Comparison of ENCODE assay signal across 8 cellular contexts in the genomic region with DNA sequence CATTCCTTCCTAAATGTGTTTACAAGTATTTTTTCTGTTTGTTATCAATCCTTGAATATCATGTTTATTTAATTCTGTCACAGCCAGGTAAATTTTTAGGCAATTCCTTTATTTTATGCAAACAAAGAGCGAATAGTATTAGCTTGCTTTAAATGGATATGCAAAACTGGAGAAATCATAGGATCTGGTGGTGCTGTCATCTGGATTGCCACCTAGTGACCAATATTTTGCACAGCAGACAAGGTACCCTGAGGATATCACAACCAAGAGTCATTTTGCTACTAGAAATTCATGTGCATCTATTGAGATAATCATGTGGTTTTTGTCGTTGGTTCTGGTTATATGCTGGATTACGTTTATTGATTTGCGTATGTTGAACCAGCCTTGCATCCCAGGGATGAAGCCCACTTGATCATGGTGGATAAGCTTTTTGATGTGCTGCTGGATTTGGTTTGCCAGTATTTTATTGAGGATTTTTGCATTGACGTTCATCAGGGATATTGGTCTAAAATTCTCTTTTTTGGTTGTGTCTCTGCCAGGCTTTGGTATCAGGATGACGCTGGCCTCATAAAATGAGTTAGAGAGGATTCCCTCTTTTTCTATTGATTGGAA. TPM values are rescaled to one million over a fixed set of nuclear protein-coding genes. Genes with fewer than 3 reads are reported as not detected.
DNase-seq lines count a peak whose midpoint lies in the region; ATAC-seq, FAIRE-seq and TF ChIP-seq lines count a peak whose summit lies in the region.
"Not testable (repeated sequence)": the region's sequence is repeated elsewhere in the genome, so short reads cannot be mapped to it uniquely, and the experiment has no call there.

No MANE protein-coding gene starts in this region.

- WGBS in body of pancreas, 2 donors: 78 to 80% methylated on average over 6 of the region's 6 CpGs
- WGBS in HepG2 (ENCODE audit: low lambda C conversion rate): 17% methylated on average over 6 of the region's 6 CpGs

- POLR2A ChIA-PET in HepG2 (lab: Yijun Ruan, JAX): not testable (repeated sequence)

- H3K4me1 ChIP-seq in body of pancreas; HepG2 (ENCODE audit: insufficient read depth, low read length); tibial artery: not testable (repeated sequence)

- not testable (repeated sequence) for H3K4me2 ChIP-seq in HepG2 (ENCODE audit: low read depth, low read length)

- in situ Hi-C loops in HepG2 (cut with HindIII; ENCODE audit: extremely low pct_ligation_motif_present, low pct_unique_long_range_greater_than_20kb): loop anchor here (5.0 kb wide), 1 partner anchor 73 kb away; no protein-coding TSS in a partner anchor

- intact Hi-C loops in body of pancreas (cut with DNase I); tibial artery (cut with DNase I; ENCODE audit: low total_unique reads): not testable (repeated sequence)
- intact Hi-C loops in HepG2 (cut with micrococcal nuclease; ENCODE audit: unreplicated experiment): loop anchor here (2.0 kb wide), 1 partner anchor 71 kb away; no protein-coding TSS in a partner anchor

- BruUV-seq in HepG2 (replicated peaks; lab: Mats Ljungman, UMichigan): not testable (repeated sequence)

- H2AFZ ChIP-seq in HepG2 (ENCODE audit: low read length): not testable (repeated sequence)

- TF ChIP-seq CTCF in body of pancreas (IDR thresholded peaks at IDR 0.05): peak in 6 of 7 experiments; percentile 12 to 41 (median 30)
- TF ChIP-seq CTCF in HepG2 (CRISPR knock-in tag; IDR thresholded peaks at IDR 0.05): peak; percentile 54
- TF ChIP-seq CTCF in tibial artery (IDR thresholded peaks at IDR 0.05): peak; percentile 58 to 72

- H4K20me1 ChIP-seq in HepG2 (ENCODE audit: insufficient read depth, low read length): not testable (repeated sequence)

- not testable (repeated sequence) for TF ChIP-seq EP300 in HepG2 (IDR thresholded peaks at IDR 0.05; ENCODE audit: low read depth in 2 of 2, low read length in 2 of 2); HepG2 (CRISPR knock-in tag; IDR thresholded peaks at IDR 0.05; ENCODE audit: borderline replicate concordance)

- H3K27ac ChIP-seq in body of pancreas; HepG2 (ENCODE audit: extremely low read length, insufficient read depth, low read length); tibial artery: not testable (repeated sequence)

- TF ChIP-seq RAD21 in HepG2 (CRISPR knock-in tag; IDR thresholded peaks at IDR 0.05): not testable (repeated sequence)

- not testable (repeated sequence) for H3K4me3 ChIP-seq in body of pancreas; HepG2 (replicated peaks in 1 of 3; ENCODE audit: insufficient read depth in 1 of 3, low read depth in 2 of 3, low read length in 3 of 3); tibial artery

- not testable (repeated sequence) for H3K9ac ChIP-seq in HepG2 (ENCODE audit: insufficient read depth, low read depth, low read length)

- not testable (repeated sequence) for TF ChIP-seq POLR2A in body of pancreas (IDR thresholded peaks at IDR 0.05); HepG2 (IDR thresholded peaks at IDR 0.05; ENCODE audit: insufficient read depth in 1 of 2, low read depth in 2 of 2, low read length in 2 of 2)

- not testable (repeated sequence) for FAIRE-seq in HepG2 (lab: Jason Lieb, UNC)

- CTCF ChIA-PET in HepG2 (lab: Yijun Ruan, JAX; ENCODE audit: low intra/inter-chr PET ratio, low total read pairs): interaction anchor here (1.0 to 1.9 kb wide), 2 partner anchors 72 to 363 kb away, joined by 3 to 7 read pairs; no protein-coding TSS in a partner anchor

- H3K9me3 ChIP-seq in body of pancreas: not testable (repeated sequence)
- peaks cover 11% of the 10 kb centered on the region for H3K9me3 ChIP-seq in HepG2 (ENCODE audit: low read length)
- H3K9me3 ChIP-seq in tibial artery: peaks cover 4 to 14% (median 14%) of the 10 kb centered on the region in 3 donors

- H3K79me2 ChIP-seq in HepG2 (ENCODE audit: insufficient read depth, low read length): not testable (repeated sequence)

- ATAC-seq in body of pancreas: not testable (repeated sequence)
- peak; percentile 77 for ATAC-seq in HepG2

- DNase-seq in COLO829 (ENCODE audit: low spot score): peak; percentile 59
- peak; percentile 26 for DNase-seq in H4 (ENCODE audit: low spot score)
- peak; percentile 33 for DNase-seq in M059J (ENCODE audit: low read depth)
- peak; percentile 57 for DNase-seq in RKO (ENCODE audit: low spot score)
- DNase-seq in body of pancreas, tibial artery: not testable (repeated sequence)
- peak; percentile 73 for DNase-seq in fibroblast of peridontal ligament (ENCODE audit: extremely low read depth)
- DNase-seq in HepG2 (ENCODE audit: low spot score): peak; percentile 16

- H3K27me3 ChIP-seq in body of pancreas; HepG2 (ENCODE audit: control insufficient read depth in 1 of 2, insufficient read depth in 2 of 2, low read length in 2 of 2); tibial artery: not testable (repeated sequence)

- H3K36me3 ChIP-seq in body of pancreas (replicated peaks in 1 of 2; ENCODE audit: insufficient read depth in 1 of 2, low read depth in 2 of 2); HepG2 (replicated peaks in 1 of 2; ENCODE audit: control insufficient read depth in 1 of 2, insufficient read depth in 2 of 2, low read length in 2 of 2); tibial artery: not testable (repeated sequence)

TF ChIP-seq in HepG2, 621 proteins besides CTCF, POLR2A, EP300 and RAD21:
- TF ChIP-seq STAG1 (CRISPR knock-in tag; IDR thresholded peaks at IDR 0.05) (peak; percentile 39), SMC3 (IDR thresholded peaks at IDR 0.05; ENCODE audit: low read length) (peak; percentile 33)

RNA-seq across cellular contexts. Expression of gene HECTD2, which starts 40.1 kb away (rescaled TPM):
- 5.0 and 5.7 TPM in 2 replicates for total RNA-seq in H4 (2014; rRNA removed; shearing (Covaris generic))
- 4.6 and 8.1 TPM in 2 replicates for total RNA-seq in M059J (2014; rRNA removed; shearing (Covaris generic))
- total RNA-seq in body of pancreas (10 to 100 TPM; 10.2 to 13.0 TPM), HepG2 (2016; rRNA removed; fragmentation: Illumina TruSeq; extraction: Trizol) (5.1 and 5.2 TPM in 2 replicates)
- total RNA-seq in HepG2 (2016; cell fraction: cytosol; rRNA removed; fragmentation: Illumina TruSeq; extraction: Trizol; ENCODE audit: low read depth): 10.2 and 11.5 TPM in 2 replicates
- 4.1 and 4.2 TPM in 2 replicates for total RNA-seq in HepG2 (2016; cell fraction: insoluble cytoplasmic fraction; rRNA removed; fragmentation: Illumina TruSeq; extraction: Trizol)
- total RNA-seq in HepG2 (2016; cell fraction: membrane; rRNA removed; fragmentation: Illumina TruSeq; extraction: Trizol): 3.0 and 3.5 TPM in 2 replicates
- 12.0 and 12.8 TPM in 2 replicates for total RNA-seq in HepG2 (2016; cell fraction: nucleus; rRNA removed; fragmentation: Illumina TruSeq; extraction: Trizol)
- 3.2 and 3.3 TPM in 2 replicates for polyA plus RNA-seq in HepG2 (2011; rRNA removed)
- 0.68 and 0.85 TPM in 2 replicates for polyA plus RNA-seq in HepG2 (2011; cell fraction: cytosol; rRNA removed)
- polyA plus RNA-seq in HepG2 (2011; cell fraction: nucleus; rRNA removed): 3.9 and 5.8 TPM in 2 replicates
- 1.7 and 2.2 TPM in 2 replicates for polyA plus RNA-seq in HepG2 (2012)
- 0.93 and 0.97 TPM in 2 replicates for polyA plus RNA-seq in HepG2 (2016; cell fraction: cytosol; fragmentation: Illumina TruSeq; extraction: Trizol; ENCODE audit: low read depth)
- 4.1 and 4.4 TPM in 2 replicates for polyA plus RNA-seq in HepG2 (2016; cell fraction: insoluble cytoplasmic fraction; fragmentation: Illumina TruSeq; extraction: Trizol; ENCODE audit: low read depth)
- 1.7 and 2.1 TPM in 2 replicates for polyA plus RNA-seq in HepG2 (2016; cell fraction: membrane; fragmentation: Illumina TruSeq; extraction: Trizol; ENCODE audit: low read depth)
- polyA plus RNA-seq in HepG2 (2016; cell fraction: nucleus; fragmentation: Illumina TruSeq; extraction: Trizol; ENCODE audit: insufficient read depth, low read depth): 18.4 and 19.3 TPM in 2 replicates
- polyA minus RNA-seq in HepG2 (2011; rRNA and poly(A)+ RNA removed; ENCODE audit: low replicate concordance): 2.7 and 21.5 TPM in 2 replicates
- polyA minus RNA-seq in HepG2 (2011; cell fraction: cytosol; rRNA and poly(A)+ RNA removed): 1.4 and 1.6 TPM in 2 replicates
- polyA minus RNA-seq in HepG2 (2011; cell fraction: nucleus; rRNA and poly(A)+ RNA removed): 12.2 and 14.7 TPM in 2 replicates
